In genomic region chr1:234544094-234544579, GRCh38 we compare ENCODE assay signal across 8 cellular contexts.
DNase-seq lines count a peak whose midpoint lies in the region; ATAC-seq lines count a peak whose summit lies in the region.

No MANE protein-coding gene starts in this region.

- DNase-seq in COR-L47 (lab: John Stamatoyannopoulos, UW) (peak; percentile 86), NCI-H1436 treated with DMSO at 0.1 percent for 48 hours (lab: John Stamatoyannopoulos, UW) (peak; percentile 55), dermis microvascular lymphatic vessel endothelial cell (ENCODE audit: low read depth in 2 of 2) (peak; percentile 96 to 98), mesenchymal stem cell (peak; percentile 100)
- peak; percentile 21 to 32 for DNase-seq in activated CD4-positive, alpha-beta T cell treated with anti-CD3 and anti-CD28 coated beads for 24 hours (ENCODE audit: low read depth in 2 of 2)
- peak; percentile 10 for DNase-seq in stimulated activated CD8-positive, alpha-beta memory T cell treated with anti-CD3 and anti-CD28 coated beads, Interleukin-4, amount 100 ng/mL, for 24 hours (ENCODE audit: low read depth)

- peak overlapping the region; percentile 68 for H3K27ac ChIP-seq in mesenchymal stem cell (ENCODE audit: low read length, poor library complexity, severe bottlenecking)

- no peak overlapping the region for H2AK5ac ChIP-seq in mesenchymal stem cell (ENCODE audit: low read length, severe bottlenecking)

- H3K4ac ChIP-seq in mesenchymal stem cell (ENCODE audit: low read depth in 1 of 2, low read length in 2 of 2) = peak overlapping the region in 1 of 2 experiments; percentile 56

- H3K27me3 ChIP-seq in mesenchymal stem cell (ENCODE audit: control insufficient read depth in 1 of 2, insufficient read depth in 1 of 2, low read length in 2 of 2) = peaks cover 0 to 5% of the 10 kb centered on the region in 2 experiments

- H3K14ac ChIP-seq in mesenchymal stem cell (ENCODE audit: low read length in 2 of 2) = no peak overlapping the region

- no peak overlapping the region for H2BK120ac ChIP-seq in mesenchymal stem cell (ENCODE audit: low read depth, low read length)

- H2BK5ac ChIP-seq in mesenchymal stem cell (ENCODE audit: low read depth, low read length, poor library complexity, severe bottlenecking) = no peak overlapping the region

- no peak overlapping the region for H2BK15ac ChIP-seq in mesenchymal stem cell (ENCODE audit: low read depth, poor library complexity, severe bottlenecking)

- H3K4me1 ChIP-seq in mesenchymal stem cell (ENCODE audit: control insufficient read depth, insufficient read depth, low read depth, low read length) = peaks cover 18% of the 10 kb centered on the region

- peak overlapping the region in 1 of 2 experiments; percentile 80 for H2BK12ac ChIP-seq in mesenchymal stem cell (ENCODE audit: low read length in 2 of 2)

- H3K23ac ChIP-seq in mesenchymal stem cell (ENCODE audit: low read length in 2 of 2) = no peak overlapping the region

- H3K79me1 ChIP-seq in mesenchymal stem cell (replicated peaks; ENCODE audit: low read length, poor library complexity, severe bottlenecking) = no peaks in the 10 kb centered on the region

- H4K91ac ChIP-seq in mesenchymal stem cell (ENCODE audit: low read length) = peak overlapping the region; percentile 21

- ATAC-seq in HG02973 (IDR thresholded peaks at IDR 0.05; ENCODE audit: unreplicated experiment) (no peak), GM21526 (IDR thresholded peaks at IDR 0.05; ENCODE audit: low FRiP score, unreplicated experiment) (no peak)

- H3K18ac ChIP-seq in mesenchymal stem cell (ENCODE audit: low read depth in 1 of 2, low read length in 2 of 2) = peak overlapping the region in 1 of 2 experiments; percentile 77

- H2AFZ ChIP-seq in mesenchymal stem cell (ENCODE audit: low read depth, low read length) = no peak overlapping the region

- H3K9ac ChIP-seq in mesenchymal stem cell (ENCODE audit: low read length) = peak overlapping the region; percentile 77

- no peaks in the 10 kb centered on the region for H3K9me3 ChIP-seq in mesenchymal stem cell (ENCODE audit: control insufficient read depth, low read length)

- H3K36me3 ChIP-seq in mesenchymal stem cell (ENCODE audit: control insufficient read depth in 1 of 2, insufficient read depth in 2 of 2, low read depth in 1 of 2, low read length in 2 of 2) = no peaks in the 10 kb centered on the region

- no peak overlapping the region for H3K4me2 ChIP-seq in mesenchymal stem cell (ENCODE audit: low read length, poor library complexity, severe bottlenecking)

- no peak overlapping the region for H3K4me3 ChIP-seq in mesenchymal stem cell (ENCODE audit: insufficient read depth in 1 of 2, low read depth in 1 of 2, low read length in 2 of 2)

- 2% methylated on average over 6 of the region's 6 CpGs for whole genome bisulfite sequencing in mesenchymal stem cell

- H4K8ac ChIP-seq in mesenchymal stem cell (ENCODE audit: low read length) = no peak overlapping the region

Comparison
In these comparisons a context has a peak if more than half of its experiments do, and no peak if none do; other contexts are left out.
1. DNase-seq: peak in every context shown above with its lines; median percentile 100 in mesenchymal stem cell; 97 in dermis microvascular lymphatic vessel endothelial cell; 86 in COR-L47; 55 in NCI-H1436 treated with DMSO at 0.1 percent for 48 hours; 26 in activated CD4-positive, alpha-beta T cell treated with anti-CD3 and anti-CD28 coated beads for 24 hours; 10 in stimulated activated CD8-positive, alpha-beta memory T cell treated with anti-CD3 and anti-CD28 coated beads, Interleukin-4, amount 100 ng/mL, for 24 hours.